ENCODE assay signal across 8 cellular contexts in the genomic region with DNA sequence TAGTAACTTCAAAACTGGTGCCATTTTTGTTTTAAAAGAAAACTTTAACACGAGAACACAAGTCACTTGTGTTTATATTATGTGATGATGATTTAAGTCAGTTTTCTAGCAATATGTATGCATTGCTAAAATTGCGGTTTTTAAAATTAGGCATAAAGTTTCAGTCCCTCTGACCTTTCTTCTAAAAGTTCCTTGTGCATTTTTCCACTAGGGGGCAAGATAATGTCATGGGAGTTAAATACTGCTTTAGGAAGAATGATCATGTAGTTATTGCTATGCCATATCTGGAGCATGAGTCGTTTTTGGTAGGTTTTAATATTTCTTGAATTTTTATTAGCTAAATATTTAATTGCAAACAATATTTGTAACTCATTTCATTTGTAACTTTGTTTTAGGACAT. TPM values are rescaled to one million over a fixed set of nuclear protein-coding genes. Genes with fewer than 3 reads are reported as not detected.
A peak's percentile ranks its signal among the peaks of the same experiment; 100 is the strongest.
DNase-seq lines count a peak whose midpoint lies in the region; ATAC-seq, FAIRE-seq and TF ChIP-seq lines count a peak whose summit lies in the region.

No MANE protein-coding gene starts in this region.

- DNase-seq in AG09319 (ENCODE audit: extremely low read depth, low read depth) (peak; percentile 25), GM18507 (ENCODE audit: extremely low spot score, insufficient read length, low read depth) (no peak), RPMI7951 (ENCODE audit: low read depth) (peak; percentile 48), fibroblast of pulmonary artery (ENCODE audit: low read depth) (peak; percentile 74), sigmoid colon (no peak)
- DNase-seq in stimulated activated CD4-positive, alpha-beta T cell treated with anti-CD3 and anti-CD28 coated beads, Interleukin-4, amount 100 ng/mL, for 24 hours = no peak

- no peaks in the 10 kb centered on the region for H3K36me3 ChIP-seq in sigmoid colon

- peaks cover 0 to 21% (median 0%) of the 10 kb centered on the region in 4 donors for H3K4me1 ChIP-seq in sigmoid colon

- H3K9me3 ChIP-seq in sigmoid colon = no peaks in the 10 kb centered on the region

- H3K27ac ChIP-seq in sigmoid colon = no peak overlapping the region

- peak; percentile 59 for FAIRE-seq in GM18507 (lab: Jason Lieb, UNC)

- ATAC-seq in GM21825 (IDR thresholded peaks at IDR 0.05; ENCODE audit: unreplicated experiment) = no peak
- no peak for ATAC-seq in GM18858 (IDR thresholded peaks at IDR 0.05; ENCODE audit: unreplicated experiment)

- TF ChIP-seq EP300 in sigmoid colon (IDR thresholded peaks at IDR 0.05) = no peak

- 33 to 47% methylated on average over 3 of the region's 3 CpGs for WGBS in sigmoid colon, 2 donors

- TF ChIP-seq POLR2A in sigmoid colon (IDR thresholded peaks at IDR 0.05) = no peak

- intact Hi-C loops in sigmoid colon (cut with DNase I) = loop anchor here (1.0 to 10.0 kb wide), 3 partner anchors 113 to 417 kb away; no protein-coding TSS in a partner anchor

- TF ChIP-seq CTCF in AG09319 (IDR thresholded peaks at IDR 0.05; ENCODE audit: low read depth, low read length) (peak; percentile 73), fibroblast of pulmonary artery (IDR thresholded peaks at IDR 0.05; ENCODE audit: low read length, missing control alignments) (peak; percentile 72), sigmoid colon (IDR thresholded peaks at IDR 0.05) (peak; percentile 48 to 70 (median 60))

- no peaks in the 10 kb centered on the region for H3K27me3 ChIP-seq in sigmoid colon

- no peak overlapping the region for H3K4me3 ChIP-seq in fibroblast of pulmonary artery (replicated peaks; ENCODE audit: low read depth, low read length)
- H3K4me3 ChIP-seq in sigmoid colon = no peak overlapping the region

RNA-seq across cellular contexts. Expression of gene CDC7, which starts 10.7 kb away (rescaled TPM):
- total RNA-seq in RPMI7951 (2014; rRNA removed; shearing (Covaris generic)) = 14.3 and 17.8 TPM in 2 replicates
- total RNA-seq in sigmoid colon = 1 to 10 TPM in 3 of 4 donors, under 1 TPM in 1; 0.36 to 5.0 (median 2.1) TPM
- polyA plus RNA-seq in sigmoid colon = 1 to 10 TPM in 2 of 3 donors, under 1 TPM in 1; 0.60 to 5.1 (median 1.4) TPM

Comparison
In these comparisons a context has a peak if more than half of its experiments do, and no peak if none do; other contexts are left out.
1. DNase-seq: peak in AG09319 (single experiment), RPMI7951 (single experiment) and fibroblast of pulmonary artery (single experiment); none in GM18507 (single experiment), sigmoid colon (single experiment) and stimulated activated CD4-positive, alpha-beta T cell treated with anti-CD3 and anti-CD28 coated beads, Interleukin-4, amount 100 ng/mL, for 24 hours (single experiment).
2. Peak in every context shown above with its lines, with median percentiles within 50 percentile points of each other: CTCF ChIP-seq.